27 cellular contexts compared by ENCODE assay signal in the genomic region with DNA sequence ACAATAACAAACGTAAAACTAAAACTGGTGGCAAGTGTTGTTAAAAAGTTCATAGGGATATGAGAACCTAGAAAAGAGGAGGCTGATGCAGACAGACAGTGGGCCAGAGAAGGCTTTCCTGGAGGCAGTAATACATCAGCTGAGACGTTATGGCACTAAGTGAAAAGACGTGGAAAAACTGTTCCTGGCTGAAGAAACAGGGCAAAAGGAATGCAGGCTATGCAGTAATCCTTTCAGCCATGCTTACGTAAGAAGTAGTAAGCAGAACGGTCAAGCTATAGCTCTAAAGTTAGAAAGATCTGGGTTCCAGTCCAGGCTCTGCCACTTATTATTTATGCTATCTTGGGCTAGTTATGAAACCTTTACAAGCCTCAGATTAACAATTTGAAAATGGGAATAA. TPM values are rescaled to one million over a fixed set of nuclear protein-coding genes. Genes with fewer than 3 reads are reported as not detected.
DNase-seq lines count a peak whose midpoint lies in the region; ATAC-seq, FAIRE-seq and TF ChIP-seq lines count a peak whose summit lies in the region.
"Had no signal": no experiment of that assay in that cellular context is flagged by ENCODE, and none has a peak within 500 bp of the region (broad histone marks: within the 10 kb centered on the region; RNA-seq: fewer than 3 reads in every experiment).

No MANE protein-coding gene starts in this region.

- H3K9me3 ChIP-seq in keratinocyte (ENCODE audit: control insufficient read depth, low read depth, low read length) (no peaks in the 10 kb centered on the region), lower lobe of right lung (no peaks in the 10 kb centered on the region)
- H3K9me3 ChIP-seq: tibial artery had no signal

- DNase-seq in AG10803 (ENCODE audit: low read depth) (peak; percentile 41), HFFc6 (no peak), chondrocyte (ENCODE audit: low spot score) (no peak), keratinocyte (ENCODE audit: low read depth, low spot score) (no peak), GM03348 (ENCODE audit: low spot score) (no peak), lower lobe of right lung (no peak)
- DNase-seq: ACHN; activated naive CD8-positive, alpha-beta T cell treated with anti-CD3 and anti-CD28 coated beads, Interleukin-2, amount 10 ng/mL, durations not matched to agents 7 days and 5 days; GF-D8; Karpas-422; midbrain; NCI-H1105; NCI-H2081; NCI-H446 treated with DMSO at 0.1 percent for 48 hours; nephron progenitor cell; RPMI8226; stimulated activated CD4-positive, alpha-beta T cell treated with anti-CD3 and anti-CD28 coated beads, Interleukin-2, amount 100 ng/mL, for 48 hours; tibial artery had no signal

- dilution Hi-C loops in keratinocyte (cut with MboI; ENCODE audit: extremely low pct_ligation_motif_present, low sequenced_read_pairs), result no loop called here

- peaks cover 40% of the 10 kb centered on the region for H3K79me2 ChIP-seq in keratinocyte (ENCODE audit: control insufficient read depth, insufficient read depth, low read length)

- H3K27ac ChIP-seq in keratinocyte (ENCODE audit: control insufficient read depth, insufficient read depth, low read length) (no peak overlapping the region), lower lobe of right lung (no peak overlapping the region)
- H3K27ac ChIP-seq: skin epidermis had no signal

- no peak overlapping the region for H3K4me2 ChIP-seq in keratinocyte (ENCODE audit: control insufficient read depth, extremely low read depth, insufficient read depth, low read depth, low read length)

- H3K36me3 Mint-ChIP-seq in HFFc6 (ENCODE audit: low read depth) (peaks cover 8% of the 10 kb centered on the region; the same call in 1 of the 2 replicates), chondrocyte (ENCODE audit: low read depth) (peaks cover 2% of the 10 kb centered on the region)

- H3K9me3 Mint-ChIP-seq in HFFc6 (no peaks in the 10 kb centered on the region), chondrocyte (ENCODE audit: low read depth) (no peaks in the 10 kb centered on the region)
- H3K9me3 Mint-ChIP-seq: activated naive CD8-positive, alpha-beta T cell treated with anti-CD3 and anti-CD28 coated beads, Interleukin-2, amount 10 ng/mL, durations not matched to agents 7 days and 5 days; activated T-helper 1 cell treated with anti-CD3 and anti-CD28 coated beads, Interleukin-12 subunit alpha, Interleukin-12 subunit beta, Interleukin-2, Interleukin-4 antibody, amounts not matched to agents 30 ng/mL and 10 ng/mL and 1 ng/mL, durations not matched to agents 14 hours and 24 hours and 36 hours; nephron progenitor cell; stimulated activated naive CD8-positive, alpha-beta T cell treated with anti-CD3 and anti-CD28 coated beads, Interleukin-15, Interleukin-2, amounts not matched to agents 100 ng/mL and 50 ng/mL, for 24 hours had no signal

- H3K27ac Mint-ChIP-seq in HFFc6 (peak overlapping the region; percentile 49; the same call in 1 of the 2 replicates), chondrocyte (ENCODE audit: unreplicated experiment) (peak overlapping the region; percentile 5)
- H3K27ac Mint-ChIP-seq: activated naive CD8-positive, alpha-beta T cell treated with anti-CD3 and anti-CD28 coated beads, Interleukin-2, amount 10 ng/mL, durations not matched to agents 7 days and 5 days; activated T-helper 1 cell treated with anti-CD3 and anti-CD28 coated beads, Interleukin-12 subunit alpha, Interleukin-12 subunit beta, Interleukin-2, Interleukin-4 antibody, amounts not matched to agents 30 ng/mL and 10 ng/mL and 1 ng/mL, durations not matched to agents 14 hours and 24 hours and 36 hours; nephron progenitor cell; stimulated activated naive CD8-positive, alpha-beta T cell treated with anti-CD3 and anti-CD28 coated beads, Interleukin-15, Interleukin-2, amounts not matched to agents 100 ng/mL and 50 ng/mL, for 24 hours had no signal

- no peak overlapping the region for H3K9ac ChIP-seq in keratinocyte (ENCODE audit: control insufficient read depth, extremely low read depth, insufficient read depth, low read length)

- ATAC-seq in GM21737 (IDR thresholded peaks at IDR 0.05; ENCODE audit: unreplicated experiment), result no peak
- no peak for ATAC-seq in HG02870 (IDR thresholded peaks at IDR 0.05; ENCODE audit: unreplicated experiment)
- ATAC-seq in lower lobe of right lung, result no peak
- ATAC-seq: activated CD4-positive, CD25-positive, alpha-beta regulatory T cell treated with anti-CD3 and anti-CD28 coated beads, Interleukin-2, amount 50 U/mL, for 24 hours; HCT116 had no signal

- H3K36me3 ChIP-seq in keratinocyte (ENCODE audit: control insufficient read depth in 2 of 2, extremely low read depth in 1 of 2, insufficient read depth in 2 of 2, low read length in 2 of 2) (peaks cover 5 to 13% of the 10 kb centered on the region in 2 experiments), lower lobe of right lung (peaks cover 65% of the 10 kb centered on the region)

- H3K27me3 Mint-ChIP-seq in HFFc6 (ENCODE audit: insufficient read depth) (no peaks in the 10 kb centered on the region; the same call in 1 of the 2 replicates), chondrocyte (ENCODE audit: low read depth) (no peaks in the 10 kb centered on the region)
- H3K27me3 Mint-ChIP-seq: activated naive CD8-positive, alpha-beta T cell treated with anti-CD3 and anti-CD28 coated beads, Interleukin-2, amount 10 ng/mL, durations not matched to agents 7 days and 5 days; stimulated activated naive CD8-positive, alpha-beta T cell treated with anti-CD3 and anti-CD28 coated beads, Interleukin-15, Interleukin-2, amounts not matched to agents 100 ng/mL and 50 ng/mL, for 24 hours had no signal

- H3K4me1 ChIP-seq in keratinocyte (ENCODE audit: control insufficient read depth, extremely low read depth, insufficient read depth, low read length) (peaks cover 2% of the 10 kb centered on the region), lower lobe of right lung (peaks cover 19% of the 10 kb centered on the region)

- H2AFZ ChIP-seq in keratinocyte (ENCODE audit: control insufficient read depth, low read length), result no peak overlapping the region

- H3K4me3 ChIP-seq in AG10803 (ENCODE audit: low read length) (no peak overlapping the region), keratinocyte (ENCODE audit: control insufficient read depth in 2 of 3, extremely low read depth in 1 of 3, insufficient read depth in 2 of 3, low read depth in 1 of 3, low read length in 3 of 3) (no peak overlapping the region), lower lobe of right lung (no peak overlapping the region)
- H3K4me3 ChIP-seq: skin epidermis, tibial artery had no signal

- H3K27me3 ChIP-seq in keratinocyte (ENCODE audit: control insufficient read depth, extremely low read depth, insufficient read depth, low read length), result no peaks in the 10 kb centered on the region
- no peaks in the 10 kb centered on the region for H3K27me3 ChIP-seq in lower lobe of right lung (ENCODE audit: low read depth)
- H3K27me3 ChIP-seq: tibial artery had no signal

- TF ChIP-seq CTCF in AG10803 (conservative IDR thresholded peaks at IDR 0.05; ENCODE audit: low read length) (no peak), HFFc6 (IDR thresholded peaks at IDR 0.05) (no peak), chondrocyte (IDR thresholded peaks at IDR 0.05) (no peak), keratinocyte (optimal IDR thresholded peaks at IDR 0.05 in 1 of 3, IDR thresholded peaks at IDR 0.05 in 1 of 3, conservative IDR thresholded peaks at IDR 0.05 in 1 of 3; ENCODE audit: extremely low read depth in 1 of 3, insufficient read depth in 2 of 3, low read length in 3 of 3) (no peak), lower lobe of right lung (IDR thresholded peaks at IDR 0.05) (no peak)

- FAIRE-seq in keratinocyte (lab: Jason Lieb, UNC), result peak; percentile 43
- FAIRE-seq: bronchial epithelial cell, endothelial cell of umbilical vein had no signal

- H4K20me1 ChIP-seq in keratinocyte (ENCODE audit: control insufficient read depth, extremely low read depth, insufficient read depth, low read length), result no peaks in the 10 kb centered on the region

- H3K4me1 Mint-ChIP-seq in HFFc6 (ENCODE audit: low read depth) (peaks cover 42% of the 10 kb centered on the region), chondrocyte (ENCODE audit: low read depth) (peaks cover 26% of the 10 kb centered on the region)

- H3K4me3 Mint-ChIP-seq in HFFc6 (no peak overlapping the region), chondrocyte (ENCODE audit: unreplicated experiment) (no peak overlapping the region)
- H3K4me3 Mint-ChIP-seq: activated naive CD8-positive, alpha-beta T cell treated with anti-CD3 and anti-CD28 coated beads, Interleukin-2, amount 10 ng/mL, durations not matched to agents 7 days and 5 days; activated T-helper 1 cell treated with anti-CD3 and anti-CD28 coated beads, Interleukin-12 subunit alpha, Interleukin-12 subunit beta, Interleukin-2, Interleukin-4 antibody, amounts not matched to agents 30 ng/mL and 10 ng/mL and 1 ng/mL, durations not matched to agents 14 hours and 24 hours and 36 hours; nephron progenitor cell; stimulated activated naive CD8-positive, alpha-beta T cell treated with anti-CD3 and anti-CD28 coated beads, Interleukin-15, Interleukin-2, amounts not matched to agents 100 ng/mL and 50 ng/mL, for 24 hours had no signal

- intact Hi-C loops in lower lobe of right lung (cut with DNase I), result no loop called here

- H3K9me1 ChIP-seq in keratinocyte (ENCODE audit: control insufficient read depth, extremely low read depth, insufficient read depth, low read length), result no peaks in the 10 kb centered on the region

RNA-seq across cellular contexts. Expression of gene LAMTOR3, which starts 6.4 kb away (rescaled TPM):
- total RNA-seq in HFFc6 (2021; fragmentation: NEBNext Ultra II Directional; extraction: Animal tissue kit (Norgen Biotek cat#: 25700)), result 10 to 100 TPM; 23.7 to 34.6 (median 26.8) TPM
- total RNA-seq in chondrocyte, result 34.2 to 38.8 TPM (median 36.2 TPM) in 3 replicates
- 51.5 to 92.2 TPM (median 78.9 TPM) in 3 replicates for polyA plus RNA-seq in keratinocyte
- 9.4 TPM for polyA plus RNA-seq in keratinocyte (2011; ENCODE audit: low read depth)
- 59.9 and 136 TPM in 2 replicates for polyA plus RNA-seq in keratinocyte (2011; cell fraction: cytosol; rRNA removed)
- 40.1 and 54.7 TPM in 2 replicates for polyA plus RNA-seq in keratinocyte (2011; cell fraction: nucleus; rRNA removed)
- polyA plus RNA-seq in keratinocyte (2012; ENCODE audit: low replicate concordance), result 35.9 and 65.9 TPM in 2 replicates
- 5.0 to 35.9 TPM (median 28.5 TPM) in 3 replicates for polyA minus RNA-seq in keratinocyte
- 19.0 TPM for polyA minus RNA-seq in keratinocyte (2011; cell fraction: cytosol; rRNA and poly(A)+ RNA removed)
- 6.4 and 16.9 TPM in 2 replicates for polyA minus RNA-seq in keratinocyte (2011; cell fraction: nucleus; rRNA and poly(A)+ RNA removed)
- 47.7 TPM for total RNA-seq in lower lobe of right lung

RNA-seq across cellular contexts. Expression of gene DNAJB14, which starts 58.6 kb away (rescaled TPM):
- 10 to 100 TPM; 54.1 to 72.8 (median 57.8) TPM for total RNA-seq in HFFc6 (2021; fragmentation: NEBNext Ultra II Directional; extraction: Animal tissue kit (Norgen Biotek cat#: 25700))
- total RNA-seq in chondrocyte (57.6 to 59.9 TPM (median 57.9 TPM) in 3 replicates), lower lobe of right lung (60.3 TPM)
- polyA plus RNA-seq in keratinocyte, result 10.7 to 17.9 TPM (median 17.1 TPM) in 3 replicates
- 54.1 TPM for polyA plus RNA-seq in keratinocyte (2011; ENCODE audit: low read depth)
- polyA plus RNA-seq in keratinocyte (2011; cell fraction: cytosol; rRNA removed), result 5.5 and 7.8 TPM in 2 replicates
- 30.1 and 33.6 TPM in 2 replicates for polyA plus RNA-seq in keratinocyte (2011; cell fraction: nucleus; rRNA removed)
- polyA plus RNA-seq in keratinocyte (2012; ENCODE audit: low replicate concordance), result 32.6 and 33.5 TPM in 2 replicates
- 1.2 to 28.1 TPM (median 19.5 TPM) in 3 replicates for polyA minus RNA-seq in keratinocyte
- polyA minus RNA-seq in keratinocyte (2011; cell fraction: cytosol; rRNA and poly(A)+ RNA removed), result 27.0 TPM
- 27.6 and 48.1 TPM in 2 replicates for polyA minus RNA-seq in keratinocyte (2011; cell fraction: nucleus; rRNA and poly(A)+ RNA removed)
